Comparison of ENCODE assay signal across 12 cellular contexts in the genomic region with DNA sequence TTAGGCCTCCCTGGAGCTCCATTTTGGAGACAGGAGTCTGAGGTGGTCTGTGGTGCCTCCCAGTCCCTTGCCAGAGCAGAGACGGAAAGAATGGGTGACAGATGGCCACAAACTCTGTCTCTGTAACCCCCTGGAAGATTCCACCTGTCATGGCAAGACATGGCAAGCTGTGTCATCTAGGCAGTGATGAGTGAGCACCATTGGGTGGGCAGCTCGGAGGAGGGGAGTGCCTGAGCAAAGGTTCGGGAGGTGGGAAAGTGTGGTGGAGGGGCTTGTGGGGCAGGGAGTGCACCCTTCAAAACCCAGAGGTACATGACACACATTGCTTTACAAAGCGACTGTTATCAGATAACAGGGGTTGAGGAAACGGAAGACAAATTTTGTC. TPM values are rescaled to one million over a fixed set of nuclear protein-coding genes. Genes with fewer than 3 reads are reported as not detected.
DNase-seq lines count a peak whose midpoint lies in the region; ATAC-seq and TF ChIP-seq lines count a peak whose summit lies in the region.
"Had no signal": no experiment of that assay in that cellular context is flagged by ENCODE, and none has a peak within 500 bp of the region (broad histone marks: within the 10 kb centered on the region; RNA-seq: fewer than 3 reads in every experiment).

No MANE protein-coding gene starts in this region.

- no peaks in the 10 kb centered on the region for H3K36me3 ChIP-seq in naive thymus-derived CD4-positive, alpha-beta T cell (ENCODE audit: control insufficient read depth in 2 of 3, insufficient read depth in 3 of 3, low read length in 3 of 3)

- H3K27me3 Mint-ChIP-seq in naive thymus-derived CD4-positive, alpha-beta T cell: peaks cover 0 to 44% (median 0%) of the 10 kb centered on the region in 5 donors
- H3K27me3 Mint-ChIP-seq in nephron progenitor cell (ENCODE audit: low read depth, poor library complexity): peaks cover 58% of the 10 kb centered on the region

- no peak for ATAC-seq in naive thymus-derived CD4-positive, alpha-beta T cell
- ATAC-seq in stimulated activated naive CD8-positive, alpha-beta T cell treated with anti-CD3 and anti-CD28 coated beads, Interleukin-15, Interleukin-2, amounts not matched to agents 100 U/mL and 50 U/mL, for 24 hours: peak; percentile 67
- ATAC-seq: A549 had no signal

- peaks cover 0 to 4% (median 1%) of the 10 kb centered on the region in 11 donors for H3K9me3 Mint-ChIP-seq in naive thymus-derived CD4-positive, alpha-beta T cell
- no peaks in the 10 kb centered on the region for H3K9me3 Mint-ChIP-seq in nephron progenitor cell

- H3K4me1 Mint-ChIP-seq in naive thymus-derived CD4-positive, alpha-beta T cell: peaks cover 30 to 73% (median 51%) of the 10 kb centered on the region in 7 donors
- H3K4me1 Mint-ChIP-seq in nephron progenitor cell: peaks cover 5% of the 10 kb centered on the region

- H3K36me3 Mint-ChIP-seq in naive thymus-derived CD4-positive, alpha-beta T cell: peaks cover 0 to 10% (median 7%) of the 10 kb centered on the region in 5 donors
- no peaks in the 10 kb centered on the region for H3K36me3 Mint-ChIP-seq in nephron progenitor cell (ENCODE audit: low read depth)

- H3K27me3 ChIP-seq in naive thymus-derived CD4-positive, alpha-beta T cell (ENCODE audit: control insufficient read depth in 2 of 2, insufficient read depth in 2 of 2, low read length in 2 of 2): no peaks in the 10 kb centered on the region
- H3K27me3 ChIP-seq: testis had no signal

- DNase-seq in activated CD4-positive, alpha-beta T cell treated with anti-CD3 and anti-CD28 coated beads for 4 hours: peak; percentile 16 to 46
- DNase-seq in activated CD4-positive, alpha-beta T cell treated with anti-CD3 and anti-CD28 coated beads, Interleukin-2, amount 50 U/mL, for 48 hours: no peak
- DNase-seq in activated CD8-positive, alpha-beta memory T cell treated with anti-CD3 and anti-CD28 coated beads, Interleukin-2, amount 50 U/mL, for 24 hours (ENCODE audit: extremely low read depth): peak; percentile 20
- DNase-seq in naive thymus-derived CD4-positive, alpha-beta T cell: peak in 1 of 9 donors; percentile 28
- DNase-seq in stimulated activated naive CD8-positive, alpha-beta T cell treated with anti-CD3 and anti-CD28 coated beads, Interleukin-15, Interleukin-2, amounts not matched to agents 100 U/mL and 50 U/mL, for 24 hours: peak; percentile 59
- no peak for DNase-seq in nephron progenitor cell
- no peak for DNase-seq in AML-193 (lab: John Stamatoyannopoulos, UW)
- no peak for DNase-seq in globus pallidus (ENCODE audit: low spot score)
- DNase-seq: NCI-H2081 treated with DMSO at 0.1 percent for 48 hours; stimulated activated CD4-positive, alpha-beta T cell treated with anti-CD3 and anti-CD28 coated beads, Interleukin-4, amount 100 ng/mL, for 1 hour; testis had no signal

- H3K4me1 ChIP-seq in naive thymus-derived CD4-positive, alpha-beta T cell (ENCODE audit: control insufficient read depth in 2 of 2, insufficient read depth in 2 of 2, low read length in 2 of 2): peaks cover 36 to 61% of the 10 kb centered on the region in 2 donors

- intact Hi-C loops in naive thymus-derived CD4-positive, alpha-beta T cell (cut with micrococcal nuclease): no loop called here

- no peak for TF ChIP-seq CTCF in nephron progenitor cell (IDR thresholded peaks at IDR 0.05)

- CTCF ChIA-PET in naive thymus-derived CD4-positive, alpha-beta T cell (lab: Charles Lee): interaction anchor here (0.6 kb wide), 1 partner anchor 614 kb away, joined by 3 read pairs; no protein-coding TSS in a partner anchor

- H3K27ac ChIP-seq in naive thymus-derived CD4-positive, alpha-beta T cell (ENCODE audit: low read depth, low read length): no peak overlapping the region

- no peaks in the 10 kb centered on the region for H3K9me3 ChIP-seq in naive thymus-derived CD4-positive, alpha-beta T cell (ENCODE audit: control insufficient read depth in 2 of 3, low read length in 3 of 3)
- H3K9me3 ChIP-seq: A549, testis had no signal

- H3K4me3 ChIP-seq in naive thymus-derived CD4-positive, alpha-beta T cell (ENCODE audit: low read length): no peak overlapping the region
- H3K4me3 ChIP-seq: A549, testis had no signal

- peak overlapping the region in 7 of 9 donors; percentile 5 to 81 (median 49) for H3K27ac Mint-ChIP-seq in naive thymus-derived CD4-positive, alpha-beta T cell
- H3K27ac Mint-ChIP-seq in nephron progenitor cell: no peak overlapping the region

- POLR2A ChIA-PET in naive thymus-derived CD4-positive, alpha-beta T cell (lab: Charles Lee): interaction anchor here (0.5 to 1.1 kb wide), 2 partner anchors 69 to 73 kb away, joined by 3 read pairs; no protein-coding TSS in a partner anchor

- H3K4me3 Mint-ChIP-seq in naive thymus-derived CD4-positive, alpha-beta T cell: peak overlapping the region in 8 of 10 donors; percentile 4 to 68 (median 33)
- no peak overlapping the region for H3K4me3 Mint-ChIP-seq in nephron progenitor cell

RNA-seq across cellular contexts. Expression of a gene that starts 3.4 kb away (rescaled TPM):
- 100 to 1,000 TPM in 4 of 5 experiments, 10 to 100 TPM in 1; 45.4 to 182 (median 132) TPM for total RNA-seq in naive thymus-derived CD4-positive, alpha-beta T cell
- polyA plus RNA-seq in naive thymus-derived CD4-positive, alpha-beta T cell: 10 to 100 TPM; 27.2 to 51.2 TPM

Comparison
In these comparisons a context has a peak if more than half of its experiments do, and no peak if none do; other contexts are left out.
1. DNase-seq: peak in activated CD4-positive, alpha-beta T cell treated with anti-CD3 and anti-CD28 coated beads for 4 hours (2 of 2), activated CD8-positive, alpha-beta memory T cell treated with anti-CD3 and anti-CD28 coated beads, Interleukin-2, amount 50 U/mL, for 24 hours (single experiment) and stimulated activated naive CD8-positive, alpha-beta T cell treated with anti-CD3 and anti-CD28 coated beads, Interleukin-15, Interleukin-2, amounts not matched to agents 100 U/mL and 50 U/mL, for 24 hours (single experiment); none in activated CD4-positive, alpha-beta T cell treated with anti-CD3 and anti-CD28 coated beads, Interleukin-2, amount 50 U/mL, for 48 hours (0 of 2), nephron progenitor cell (single experiment), AML-193 (0 of 2) and globus pallidus (single experiment).